ENCODE assay signal across 16 cellular contexts in the genomic region with DNA sequence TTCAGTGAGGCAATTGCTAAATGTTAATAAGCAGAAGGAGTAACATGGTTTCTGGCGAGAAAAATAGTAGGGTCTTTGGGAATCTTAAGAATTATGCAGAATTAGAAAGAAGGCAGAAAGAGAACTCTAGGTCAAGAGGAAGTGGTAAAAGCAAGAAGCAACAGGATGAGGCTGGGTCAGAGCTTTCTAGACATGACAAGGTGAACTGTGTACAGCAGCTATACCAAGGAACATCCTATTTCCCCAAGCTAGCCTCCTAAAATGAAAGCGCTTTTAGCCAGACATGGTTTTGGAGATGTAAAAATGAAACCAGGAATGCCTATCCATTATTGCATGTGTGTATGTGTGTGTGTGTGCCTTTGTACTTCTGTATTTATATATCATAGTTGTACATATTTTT. TPM values are rescaled to one million over a fixed set of nuclear protein-coding genes. Genes with fewer than 3 reads are reported as not detected.
A peak's percentile ranks its signal among the peaks of the same experiment; 100 is the strongest.
DNase-seq lines count a peak whose midpoint lies in the region; ATAC-seq and TF ChIP-seq lines count a peak whose summit lies in the region.
"Had no signal": no experiment of that assay in that cellular context is flagged by ENCODE, and none has a peak within 500 bp of the region (broad histone marks: within the 10 kb centered on the region; RNA-seq: fewer than 3 reads in every experiment).

No MANE protein-coding gene starts in this region.

- no peaks in the 10 kb centered on the region for H3K9me3 Mint-ChIP-seq in Calu3 (ENCODE audit: low read depth, unreplicated experiment)
- H3K9me3 Mint-ChIP-seq: IgD-negative memory B cell; stimulated activated memory B cell treated with anti-CD40 and anti-IgM and Interleukin-4, amounts not matched to agents 10 μg/mL and 1 μg/mL and 100 μg/mL, for 72 hours had no signal

- DNase-seq in CD1c-positive myeloid dendritic cell (ENCODE audit: extremely low spot score) (peak; percentile 19), SKM-1 treated with dmso at 0.1 percent for 144 hours (lab: John Stamatoyannopoulos, UW; ENCODE audit: unreplicated experiment) (peak; percentile 50), HCEC 1CT (no peak), NCI-H345 (lab: John Stamatoyannopoulos, UW) (no peak), heart right ventricle (no peak), Calu3 (no peak)
- DNase-seq in effector memory CD4-positive, alpha-beta T cell, result no peak
- DNase-seq: midbrain; NCI-H1930; stimulated activated CD4-positive, alpha-beta T cell treated with anti-CD3 and anti-CD28 coated beads, Interleukin-2, amount 100 ng/mL, for 24 hours had no signal

- CTCF ChIA-PET in Calu3 (lab: Charles Lee), result no interaction called here

- H3K27ac ChIP-seq in effector memory CD4-positive, alpha-beta T cell (ENCODE audit: insufficient read depth, low read length, poor library complexity, severe bottlenecking), result peak overlapping the region; percentile 47
- H3K27ac ChIP-seq in heart right ventricle, result no peak overlapping the region
- H3K27ac ChIP-seq: ascending aorta, prostate gland had no signal

- no peak overlapping the region for H3K4me3 ChIP-seq in effector memory CD4-positive, alpha-beta T cell (ENCODE audit: insufficient read depth, low read depth, low read length, poor library complexity, severe bottlenecking)
- no peak overlapping the region for H3K4me3 ChIP-seq in heart right ventricle
- H3K4me3 ChIP-seq: ascending aorta, prostate gland had no signal

- no peak overlapping the region for H3K27ac Mint-ChIP-seq in Calu3 (ENCODE audit: unreplicated experiment)
- H3K27ac Mint-ChIP-seq: B cell; IgD-negative memory B cell; stimulated activated memory B cell treated with anti-CD40 and anti-IgM and Interleukin-4, amounts not matched to agents 10 μg/mL and 1 μg/mL and 100 μg/mL, for 72 hours had no signal

- H3K4me3 Mint-ChIP-seq in Calu3 (ENCODE audit: low read depth, unreplicated experiment), result no peak overlapping the region
- H3K4me3 Mint-ChIP-seq: B cell; stimulated activated memory B cell treated with anti-CD40 and anti-IgM and Interleukin-4, amounts not matched to agents 10 μg/mL and 1 μg/mL and 100 μg/mL, for 72 hours had no signal

- H3K4me1 Mint-ChIP-seq in Calu3 (ENCODE audit: low read depth, unreplicated experiment), result no peaks in the 10 kb centered on the region
- H3K4me1 Mint-ChIP-seq: B cell; stimulated activated memory B cell treated with anti-CD40 and anti-IgM and Interleukin-4, amounts not matched to agents 10 μg/mL and 1 μg/mL and 100 μg/mL, for 72 hours had no signal

- no peaks in the 10 kb centered on the region for H3K27me3 ChIP-seq in effector memory CD4-positive, alpha-beta T cell (replicated peaks; ENCODE audit: control insufficient read depth, insufficient read depth, low read length, poor library complexity, severe bottlenecking)
- no peaks in the 10 kb centered on the region for H3K27me3 ChIP-seq in heart right ventricle
- H3K27me3 ChIP-seq: ascending aorta had no signal

- no TSS peak for BruUV-seq in Calu3 (replicated peaks; lab: Mats Ljungman, UMichigan)

- 92 to 93% methylated on average over 2 of the region's 2 CpGs for WGBS in heart right ventricle, 2 donors

- ATAC-seq in GM19372 (IDR thresholded peaks at IDR 0.05; ENCODE audit: low read depth, unreplicated experiment) (peak; percentile 49), heart right ventricle (no peak)
- ATAC-seq: stimulated activated memory B cell treated with anti-CD40 and anti-IgM and Interleukin-4, amounts not matched to agents 10 μg/mL and 1 μg/mL and 100 μg/mL, for 72 hours had no signal

- TF ChIP-seq CTCF in heart right ventricle (IDR thresholded peaks at IDR 0.05) (no peak), Calu3 (IDR thresholded peaks at IDR 0.05; ENCODE audit: unreplicated experiment) (no peak)

- H3K36me3 Mint-ChIP-seq in Calu3 (ENCODE audit: insufficient read depth, unreplicated experiment), result no peaks in the 10 kb centered on the region
- H3K36me3 Mint-ChIP-seq: IgD-negative memory B cell had no signal

- no peaks in the 10 kb centered on the region for H3K36me3 ChIP-seq in effector memory CD4-positive, alpha-beta T cell (ENCODE audit: control insufficient read depth, insufficient read depth, low read length)
- H3K36me3 ChIP-seq in heart right ventricle, result no peaks in the 10 kb centered on the region
- H3K36me3 ChIP-seq: ascending aorta, prostate gland had no signal

- intact Hi-C loops in heart right ventricle (cut with DNase I) (loop anchor here in 5 of 10 donors (10.0 kb wide), 3 partner anchors 99 to 469 kb away; a partner anchor contains a TSS), Calu3 (cut with micrococcal nuclease; ENCODE audit: unreplicated experiment) (no loop called here)

- H3K4me1 ChIP-seq in effector memory CD4-positive, alpha-beta T cell (ENCODE audit: control insufficient read depth, insufficient read depth, low read length, poor library complexity, severe bottlenecking), result peaks cover 27% of the 10 kb centered on the region
- peaks cover 0 to 28% (median 0%) of the 10 kb centered on the region in 9 donors for H3K4me1 ChIP-seq in heart right ventricle
- H3K4me1 ChIP-seq: prostate gland had no signal

- H3K27me3 Mint-ChIP-seq in Calu3 (ENCODE audit: unreplicated experiment), result no peaks in the 10 kb centered on the region
- H3K27me3 Mint-ChIP-seq: IgD-negative memory B cell; stimulated activated memory B cell treated with anti-CD40 and anti-IgM and Interleukin-4, amounts not matched to agents 10 μg/mL and 1 μg/mL and 100 μg/mL, for 72 hours had no signal

- no peaks in the 10 kb centered on the region for H3K9me3 ChIP-seq in effector memory CD4-positive, alpha-beta T cell (ENCODE audit: control insufficient read depth, low read length)
- no peaks in the 10 kb centered on the region for H3K9me3 ChIP-seq in heart right ventricle
- H3K9me3 ChIP-seq: ascending aorta, prostate gland had no signal

RNA-seq across cellular contexts. Expression of a gene that starts 42.2 kb away (rescaled TPM):
- total RNA-seq in heart right ventricle (100 to 1,000 TPM in 1 of 10 donors, 10 to 100 TPM in 9; 35.9 to 438 (median 52.4) TPM), Calu3 (2022) (172 and 324 TPM in 2 replicates)
- 10 to 100 TPM in 1 of 2 donors, 1 to 10 TPM in 1; 8.9 to 14.6 TPM for polyA plus RNA-seq in heart right ventricle

Comparison
In these comparisons a context has a peak if more than half of its experiments do, and no peak if none do; other contexts are left out.
1. DNase-seq: peak in CD1c-positive myeloid dendritic cell (single experiment) and SKM-1 treated with dmso at 0.1 percent for 144 hours (single experiment); none in effector memory CD4-positive, alpha-beta T cell (0 of 3), HCEC 1CT (single experiment), NCI-H345 (single experiment), heart right ventricle (0 of 2) and Calu3 (single experiment).